Comparison of ENCODE assay signal across 8 cellular contexts in genomic region chr4:5051210-5051691, GRCh38. TPM values are rescaled to one million over a fixed set of nuclear protein-coding genes. Genes with fewer than 3 reads are reported as not detected.
DNase-seq lines count a peak whose midpoint lies in the region; ATAC-seq lines count a peak whose summit lies in the region.

TSS of gene STK32B (plus strand) at chr4:5051480.

- H3K4me3 ChIP-seq in HUES64 (ENCODE audit: low read length): peak within 1 kb of the TSS; percentile 73
- peak within 1 kb of the TSS; percentile 44 to 78 for H3K4me3 ChIP-seq in neuronal stem cell (ENCODE audit: low read length in 2 of 2)

- peak within 1 kb of the TSS; percentile 42 for H2BK5ac ChIP-seq in neuronal stem cell (ENCODE audit: low read length)

- no peaks in the 10 kb centered on the region for H3K9me3 ChIP-seq in HUES64 (ENCODE audit: insufficient read depth, low read depth, low read length)
- no peaks in the 10 kb centered on the region for H3K9me3 ChIP-seq in neuronal stem cell (replicated peaks in 1 of 2; ENCODE audit: control insufficient read depth in 2 of 2, insufficient read depth in 1 of 2, low read depth in 1 of 2, low read length in 2 of 2)

- peak within 1 kb of the TSS; percentile 46 to 75 for H3K4me3 Mint-ChIP-seq in activated T-cell treated with anti-CD3 and anti-CD28 coated beads, Interleukin-2, amount 50 U/mL, for 72 hours

- H3K36me3 ChIP-seq in HUES64 (ENCODE audit: insufficient read depth, low read length): no peaks in the 10 kb centered on the region
- no peaks in the 10 kb centered on the region for H3K36me3 ChIP-seq in neuronal stem cell (replicated peaks in 1 of 2; ENCODE audit: control insufficient read depth in 2 of 2, insufficient read depth in 2 of 2, low read length in 2 of 2)

- H3K14ac ChIP-seq in neuronal stem cell (ENCODE audit: low read length): no peak within 1 kb of the TSS

- H3K27me3 ChIP-seq in HUES64 (ENCODE audit: insufficient read depth, low read length) (peaks cover 41% of the 10 kb centered on the region), neuronal stem cell (ENCODE audit: control insufficient read depth in 3 of 3, insufficient read depth in 3 of 3, low read depth in 1 of 3, low read length in 3 of 3) (peaks cover 3 to 40% (median 23%) of the 10 kb centered on the region in 3 experiments)

- under 1% methylated on average over 54 of the region's 54 CpGs for WGBS in HUES64
- WGBS in neuronal stem cell (ENCODE audit: extremely low coverage in 2 of 2, insufficient read length in 2 of 2, insufficient replicate concordance in 1 of 2), 2 donors: no CpG with 5 or more reads among the region's 54 CpGs

- H2AFZ ChIP-seq in neuronal stem cell (ENCODE audit: low read length): peak within 1 kb of the TSS; percentile 93

- DNase-seq in EH (ENCODE audit: low read depth) (peak; percentile 94), germinal center (ENCODE audit: low spot score) (peak; percentile 21), neuronal stem cell (ENCODE audit: low spot score) (peak; percentile 57), T-helper 9 cell (no peak)
- DNase-seq in activated T-cell treated with anti-CD3 and anti-CD28 coated beads, Interleukin-2, amount 50 U/mL, for 72 hours: peak; percentile 14 to 25

- H3K18ac ChIP-seq in neuronal stem cell (ENCODE audit: low read length): peak within 1 kb of the TSS; percentile 78

- H3K79me1 ChIP-seq in neuronal stem cell (ENCODE audit: low read depth, low read length): no peaks in the 10 kb centered on the region

- H3K4me2 ChIP-seq in neuronal stem cell (ENCODE audit: insufficient read depth, low read length, poor library complexity, severe bottlenecking): peak within 1 kb of the TSS; percentile 95

- no peak within 1 kb of the TSS for H2AK5ac ChIP-seq in neuronal stem cell (ENCODE audit: low read depth, low read length)

- H3K9ac ChIP-seq in HUES64 (ENCODE audit: low read depth, low read length) (peak within 1 kb of the TSS; percentile 58; the same call in 1 of the 2 replicates), neuronal stem cell (ENCODE audit: low read depth, low read length, poor library complexity) (peak within 1 kb of the TSS; percentile 71)

- H3K4me1 ChIP-seq in HUES64 (ENCODE audit: insufficient read depth, low read length): peaks cover 10% of the 10 kb centered on the region; the same call in 1 of the 2 replicates
- no peaks in the 10 kb centered on the region for H3K4me1 ChIP-seq in neuronal stem cell (ENCODE audit: control insufficient read depth in 2 of 2, insufficient read depth in 1 of 2, low read depth in 1 of 2, low read length in 2 of 2)

- no peak within 1 kb of the TSS for H4K91ac ChIP-seq in neuronal stem cell (ENCODE audit: low read depth, low read length, poor library complexity)

- H3K23ac ChIP-seq in neuronal stem cell (ENCODE audit: low read depth, low read length, poor library complexity): peak within 1 kb of the TSS; percentile 31

- no peak within 1 kb of the TSS for H3K27ac Mint-ChIP-seq in activated T-cell treated with anti-CD3 and anti-CD28 coated beads, Interleukin-2, amount 50 U/mL, for 72 hours

- no peaks in the 10 kb centered on the region for H3K9me3 Mint-ChIP-seq in activated T-cell treated with anti-CD3 and anti-CD28 coated beads, Interleukin-2, amount 50 U/mL, for 72 hours

- no peaks in the 10 kb centered on the region for H3K36me3 Mint-ChIP-seq in activated T-cell treated with anti-CD3 and anti-CD28 coated beads, Interleukin-2, amount 50 U/mL, for 72 hours (ENCODE audit: insufficient read depth in 2 of 2)

- peak within 1 kb of the TSS; percentile 0 for H2BK15ac ChIP-seq in neuronal stem cell (ENCODE audit: low read length)

- no peak within 1 kb of the TSS for H2BK12ac ChIP-seq in neuronal stem cell (ENCODE audit: low read length)

- peak; percentile 66 to 68 for ATAC-seq in activated T-cell treated with anti-CD3 and anti-CD28 coated beads, Interleukin-2, amount 50 U/mL, for 72 hours (replicated peaks in 1 of 2)
- ATAC-seq in GM21619 (IDR thresholded peaks at IDR 0.05; ENCODE audit: unreplicated experiment) (no peak), HG02884 (IDR thresholded peaks at IDR 0.05; ENCODE audit: unreplicated experiment) (no peak)

- H3K27me3 Mint-ChIP-seq in activated T-cell treated with anti-CD3 and anti-CD28 coated beads, Interleukin-2, amount 50 U/mL, for 72 hours (ENCODE audit: low read depth): peaks cover 51% of the 10 kb centered on the region

- H3K27ac ChIP-seq in HUES64 (ENCODE audit: low read depth, low read length) (no peak within 1 kb of the TSS), neuronal stem cell (replicated peaks; ENCODE audit: low read length) (no peak within 1 kb of the TSS)

- no peak within 1 kb of the TSS for H2BK120ac ChIP-seq in neuronal stem cell (ENCODE audit: low read depth, low read length)

- no peak within 1 kb of the TSS for H3K4ac ChIP-seq in neuronal stem cell (ENCODE audit: low read length)

- peaks cover 11% of the 10 kb centered on the region for H3K4me1 Mint-ChIP-seq in activated T-cell treated with anti-CD3 and anti-CD28 coated beads, Interleukin-2, amount 50 U/mL, for 72 hours (ENCODE audit: low read depth)

- no peak within 1 kb of the TSS for H4K8ac ChIP-seq in neuronal stem cell (ENCODE audit: low read depth, low read length)

RNA-seq across cellular contexts. Expression of gene STK32B, which starts in this region (rescaled TPM):
- polyA plus RNA-seq in HUES64 (2013, experiment 1 of 2): 1.8 TPM
- 1.8 TPM for polyA plus RNA-seq in HUES64 (2013, experiment 2 of 2)
- total RNA-seq in activated T-cell treated with anti-CD3 and anti-CD28 coated beads, Interleukin-2, amount 50 U/mL, for 72 hours: not detected
- 1.8 TPM for polyA plus RNA-seq in neuronal stem cell (2013, experiment 1 of 2)
- polyA plus RNA-seq in neuronal stem cell (2013, experiment 2 of 2): 1.9 TPM

Comparison
In these comparisons a context has a peak if more than half of its experiments do, and no peak if none do; other contexts are left out.
1. Peak in DNase-seq and ATAC-seq in activated T-cell treated with anti-CD3 and anti-CD28 coated beads, Interleukin-2, amount 50 U/mL, for 72 hours; RNA of the gene not detected or under 1 TPM.